In the genomic region with DNA sequence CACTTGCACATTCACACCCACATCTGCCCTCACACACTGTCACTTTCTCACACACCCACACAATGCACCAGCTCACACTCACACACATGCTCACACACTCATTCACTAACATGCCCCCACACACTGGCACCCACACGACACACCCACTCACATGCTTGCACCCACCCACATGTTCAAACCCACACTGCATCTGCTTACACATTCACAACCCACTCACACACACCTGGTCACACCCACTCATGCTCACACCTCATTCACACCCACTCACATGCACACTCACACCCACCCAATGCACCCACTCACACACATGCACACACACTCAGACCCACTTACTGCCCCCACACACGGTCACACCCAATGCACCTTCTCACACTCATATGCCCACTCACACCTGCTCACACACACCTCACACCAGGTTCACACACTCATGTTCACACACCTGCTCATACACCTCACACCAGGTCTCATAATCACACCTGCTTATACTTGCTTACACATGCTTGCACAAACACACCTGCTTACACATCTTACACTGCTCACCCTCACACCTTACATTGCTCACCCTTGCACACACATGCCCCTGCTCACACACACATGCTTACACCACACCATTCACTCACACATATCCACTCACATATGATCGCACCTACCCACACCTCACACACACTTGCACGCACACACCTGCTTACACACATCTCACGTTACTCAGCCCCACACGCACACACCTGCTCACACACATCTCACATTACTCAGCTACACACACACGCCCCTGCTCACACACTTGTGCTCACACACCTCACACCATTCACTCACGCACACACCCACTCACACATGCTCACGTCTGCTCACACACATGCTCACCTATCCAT, we compare ENCODE assay signal across 2 cellular contexts.
A peak's percentile ranks its signal among the peaks of the same experiment; 100 is the strongest.
TF ChIP-seq lines count a peak whose summit lies in the region.

No MANE protein-coding gene starts in this region.

TF ChIP-seq in A549, 52 proteins besides CTCF, POLR2A, EP300 and RAD21:
- no peak for TF ChIP-seq RFX5 (IDR thresholded peaks at IDR 0.05)
- TF ChIP-seq ZSCAN20 (CRISPR knock-in tag; IDR thresholded peaks at IDR 0.05): no peak
- no peak for TF ChIP-seq NR3C1 (IDR thresholded peaks at IDR 0.05)
- no peak for TF ChIP-seq FOSB (CRISPR knock-in tag; IDR thresholded peaks at IDR 0.05)
- TF ChIP-seq SREBF2 (IDR thresholded peaks at IDR 0.05): no peak
- TF ChIP-seq PHF8 (IDR thresholded peaks at IDR 0.05; ENCODE audit: borderline replicate concordance, low read depth): no peak
- TF ChIP-seq CEBPB (IDR thresholded peaks at IDR 0.05): no peak
- no peak for TF ChIP-seq CHD2 (IDR thresholded peaks at IDR 0.05; ENCODE audit: low read length, partially characterized antibody)
- no peak for TF ChIP-seq HOXA7 (CRISPR knock-in tag; IDR thresholded peaks at IDR 0.05)
- no peak for TF ChIP-seq TP53 (CRISPR knock-in tag; IDR thresholded peaks at IDR 0.05)
- TF ChIP-seq BHLHE40 (IDR thresholded peaks at IDR 0.05; ENCODE audit: low read depth, low read length): no peak

TF ChIP-seq in H1, 55 proteins besides CTCF, POLR2A, EP300 and RAD21:
- TF ChIP-seq MAFK (IDR thresholded peaks at IDR 0.05; ENCODE audit: low read depth, low read length) (no peak), CEBPB (IDR thresholded peaks at IDR 0.05; ENCODE audit: low read depth, low read length) (no peak), CBX8 (IDR thresholded peaks at IDR 0.05; ENCODE audit: borderline replicate concordance, low read depth, low read length) (0 out of 2 replicates have a peak, but pooled peaks have one; percentile 65), SP4 (IDR thresholded peaks at IDR 0.05; ENCODE audit: low read length) (no peak)
TF ChIP-seq in H1: peak in this region for 1.
